Comparison of ENCODE assay signal across 16 cellular contexts in genomic region chr2:56227811-56228210, GRCh38. TPM values are rescaled to one million over a fixed set of nuclear protein-coding genes. Genes with fewer than 3 reads are reported as not detected.
DNase-seq lines count a peak whose midpoint lies in the region; ATAC-seq, FAIRE-seq and TF ChIP-seq lines count a peak whose summit lies in the region.
"Had no signal": no experiment of that assay in that cellular context is flagged by ENCODE, and none has a peak within 500 bp of the region (broad histone marks: within the 10 kb centered on the region; RNA-seq: fewer than 3 reads in every experiment).

No MANE protein-coding gene starts in this region.

- WGBS in right lobe of liver (ENCODE audit: insufficient coverage, low coverage, low lambda C conversion rate, missing lambda C conversion rate), result 33% methylated on average over 1 of the region's 1 CpG

- peak overlapping the region; percentile 44 for H2AFZ ChIP-seq in endothelial cell of umbilical vein (ENCODE audit: low read depth, low read length)

- H3K4me2 ChIP-seq in endothelial cell of umbilical vein (ENCODE audit: insufficient read depth, low read length), result peak overlapping the region; percentile 40

- H3K4me1 ChIP-seq in endothelial cell of umbilical vein (ENCODE audit: control insufficient read depth, extremely low read depth, insufficient read depth, low read length) (peaks cover 36% of the 10 kb centered on the region), right lobe of liver (no peaks in the 10 kb centered on the region)
- H3K4me1 ChIP-seq: BE2C had no signal

- dilution Hi-C loops in endothelial cell of umbilical vein (cut with MboI; ENCODE audit: extremely low pct_ligation_motif_present, low sequenced_read_pairs), result no loop called here

- ATAC-seq in right lobe of liver, result no peak
- no peak for ATAC-seq in HG03095 (IDR thresholded peaks at IDR 0.05; ENCODE audit: unreplicated experiment)
- ATAC-seq in HG03045 (IDR thresholded peaks at IDR 0.05; ENCODE audit: unreplicated experiment), result no peak
- ATAC-seq: HepG2 had no signal

- no peaks in the 10 kb centered on the region for H3K9me1 ChIP-seq in endothelial cell of umbilical vein (replicated peaks; ENCODE audit: control insufficient read depth, extremely low read depth, insufficient read depth, low read length)

- peak overlapping the region; percentile 76 for H3K27ac ChIP-seq in 22Rv1
- no peak overlapping the region for H3K27ac ChIP-seq in endothelial cell of umbilical vein (ENCODE audit: insufficient read depth, low read depth, low read length)
- no peak overlapping the region for H3K27ac ChIP-seq in right lobe of liver
- H3K27ac ChIP-seq: C4-2B had no signal

- no peaks in the 10 kb centered on the region for H3K9me3 ChIP-seq in endothelial cell of umbilical vein (replicated peaks; ENCODE audit: control insufficient read depth, insufficient read depth, low read length)
- no peaks in the 10 kb centered on the region for H3K9me3 ChIP-seq in right lobe of liver
- H3K9me3 ChIP-seq: BE2C had no signal

- H3K4me3 ChIP-seq in endothelial cell of umbilical vein (replicated peaks in 1 of 3; ENCODE audit: insufficient read depth in 1 of 3, low read depth in 1 of 3, low read length in 3 of 3) (no peak overlapping the region), skeletal muscle cell (ENCODE audit: low read depth, low read length) (no peak overlapping the region), right lobe of liver (no peak overlapping the region)

- intact Hi-C loops in endothelial cell of umbilical vein (cut with micrococcal nuclease), result no loop called here
- intact Hi-C loops in right lobe of liver (cut with DNase I), result no loop called here

- TF ChIP-seq POLR2A in endothelial cell of umbilical vein (IDR thresholded peaks at IDR 0.05; ENCODE audit: low read depth, low read length) (no peak), right lobe of liver (IDR thresholded peaks at IDR 0.05) (no peak)

- H3K36me3 ChIP-seq in endothelial cell of umbilical vein (ENCODE audit: control insufficient read depth in 2 of 2, extremely low read depth in 1 of 2, insufficient read depth in 2 of 2, low read length in 2 of 2) (no peaks in the 10 kb centered on the region), right lobe of liver (no peaks in the 10 kb centered on the region)
- H3K36me3 ChIP-seq: BE2C had no signal

- POLR2A ChIA-PET in endothelial cell of umbilical vein (lab: Charles Lee), result no interaction called here

- no peak for FAIRE-seq in endothelial cell of umbilical vein (lab: Jason Lieb, UNC)
- FAIRE-seq: HepG2 had no signal

- H3K27me3 ChIP-seq in endothelial cell of umbilical vein (ENCODE audit: control insufficient read depth in 2 of 2, insufficient read depth in 2 of 2, low read length in 2 of 2) (no peaks in the 10 kb centered on the region), right lobe of liver (no peaks in the 10 kb centered on the region)
- H3K27me3 ChIP-seq: BE2C had no signal

- TF ChIP-seq CTCF in 22Rv1 (IDR thresholded peaks at IDR 0.05) (no peak), endothelial cell of umbilical vein (IDR thresholded peaks at IDR 0.05; ENCODE audit: extremely low read depth in 1 of 2, insufficient read depth in 1 of 2, low read depth in 1 of 2, low read length in 2 of 2) (no peak), right lobe of liver (IDR thresholded peaks at IDR 0.05) (no peak)

- in situ Hi-C loops in KBM-7 (cut with MboI; ENCODE audit: low pct_unique_long_range_greater_than_20kb, low sequenced_read_pairs), result no loop called here

- no peak overlapping the region for H3K9ac ChIP-seq in endothelial cell of umbilical vein (replicated peaks; ENCODE audit: extremely low read depth, insufficient read depth, low read length)

- peak; percentile 44 for DNase-seq in GM04504 (ENCODE audit: low read depth)
- DNase-seq in endothelial cell of umbilical vein (ENCODE audit: low read depth, low spot score), result no peak
- peak; percentile 74 for DNase-seq in skeletal muscle cell (ENCODE audit: low read depth)
- DNase-seq in right lobe of liver, result no peak
- DNase-seq in KBM-7, result no peak
- DNase-seq: 8988T; BE2C; CD4-positive, alpha-beta memory T cell; DMS79 treated with DMSO at 0.1 percent for 48 hours; GDM1; HCEC 1CT had no signal

- no peaks in the 10 kb centered on the region for H4K20me1 ChIP-seq in endothelial cell of umbilical vein (replicated peaks; ENCODE audit: control insufficient read depth, extremely low read depth, insufficient read depth, low read length)

- peaks cover 4% of the 10 kb centered on the region for H3K79me2 ChIP-seq in endothelial cell of umbilical vein (ENCODE audit: control insufficient read depth, insufficient read depth, low read length)

- no TSS peak for BruUV-seq in endothelial cell of umbilical vein (replicated peaks; lab: Mats Ljungman, UMichigan)

- CTCF ChIA-PET in endothelial cell of umbilical vein (lab: Charles Lee), result interaction anchor here (0.5 to 1.5 kb wide), 4 partner anchors 12 to 314 kb away, joined by 3 to 4 read pairs (median 3); no protein-coding TSS in a partner anchor

TF ChIP-seq in endothelial cell of umbilical vein, 7 proteins besides CTCF, POLR2A, EP300 and RAD21:
- no peak for TF ChIP-seq POLR2AphosphoS5 (IDR thresholded peaks at IDR 0.05; ENCODE audit: insufficient read depth, low read depth, low read length)
- no peak for TF ChIP-seq EZH2 (IDR thresholded peaks at IDR 0.05; ENCODE audit: borderline replicate concordance, low read depth, low read length, severe bottlenecking)
- no peak for TF ChIP-seq FOS (IDR thresholded peaks at IDR 0.05; ENCODE audit: borderline replicate concordance, insufficient read depth, low read length)
- no peak for TF ChIP-seq JUN (IDR thresholded peaks at IDR 0.05; ENCODE audit: borderline replicate concordance, insufficient read depth, insufficient read length, low read depth)
- TF ChIP-seq MYC (IDR thresholded peaks at IDR 0.05; ENCODE audit: low read depth, low read length), result no peak
- no peak for TF ChIP-seq MAX (IDR thresholded peaks at IDR 0.05; ENCODE audit: insufficient read depth, insufficient read length)
- no peak for TF ChIP-seq GATA2 (IDR thresholded peaks at IDR 0.05; ENCODE audit: insufficient read depth, insufficient read length, low read depth, low read length)

RNA-seq across cellular contexts. Expression of gene CCDC85A, which starts 44.0 kb away (rescaled TPM):
- total RNA-seq in endothelial cell of umbilical vein, result 10.4 and 16.9 TPM in 2 replicates
- 5.1 and 6.0 TPM in 2 replicates for polyA plus RNA-seq in endothelial cell of umbilical vein
- polyA plus RNA-seq in endothelial cell of umbilical vein (2011; cell fraction: cytosol; rRNA removed), result 5.5 and 7.1 TPM in 2 replicates
- 8.0 and 8.8 TPM in 2 replicates for polyA plus RNA-seq in endothelial cell of umbilical vein (2011; cell fraction: nucleus; rRNA removed)
- 5.5 and 9.0 TPM in 2 replicates for polyA plus RNA-seq in endothelial cell of umbilical vein (2012)
- 10.1 and 12.0 TPM in 2 replicates for polyA minus RNA-seq in endothelial cell of umbilical vein
- polyA minus RNA-seq in endothelial cell of umbilical vein (2011; cell fraction: cytosol; rRNA and poly(A)+ RNA removed), result not detected
- 22.0 and 38.6 TPM in 2 replicates for polyA minus RNA-seq in endothelial cell of umbilical vein (2011; cell fraction: nucleus; rRNA and poly(A)+ RNA removed)
- under 1 TPM in 5 of 6 experiments, not detected in 1; 0.07 to 0.31 (median 0.14) TPM for total RNA-seq in right lobe of liver
- total RNA-seq: CD4-positive, alpha-beta memory T cell; HepG2 had no signal
- polyA plus RNA-seq: CD4-positive, alpha-beta memory T cell; HepG2 had no signal

Comparison
In these comparisons a context has a peak if more than half of its experiments do, and no peak if none do; other contexts are left out.
1. DNase-seq: peak in GM04504 (single experiment) and skeletal muscle cell (single experiment); none in endothelial cell of umbilical vein (single experiment), right lobe of liver (0 of 3) and KBM-7 (single experiment).